ENCODE assay signal across 16 cellular contexts in the genomic region with DNA sequence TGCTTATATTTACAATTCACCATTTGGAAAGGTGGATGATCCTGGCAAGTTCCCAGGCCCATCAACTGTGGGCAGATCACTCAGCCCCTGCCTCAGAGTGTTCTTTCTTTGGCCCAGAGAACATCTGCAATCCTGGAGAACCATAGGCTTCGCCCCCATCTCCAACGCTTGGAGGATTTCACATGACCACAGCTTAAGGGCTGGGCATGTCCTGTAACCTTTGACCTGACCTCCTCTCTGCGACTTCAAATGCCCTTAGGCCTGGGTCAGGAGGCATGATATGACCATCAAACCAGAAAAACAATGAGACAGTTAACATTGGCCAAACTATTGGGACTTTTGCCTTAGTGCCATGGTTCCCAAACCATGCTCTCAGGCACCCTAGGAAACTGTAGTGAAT. TPM values are rescaled to one million over a fixed set of nuclear protein-coding genes. Genes with fewer than 3 reads are reported as not detected.
A peak's percentile ranks its signal among the peaks of the same experiment; 100 is the strongest.
DNase-seq lines count a peak whose midpoint lies in the region; ATAC-seq and TF ChIP-seq lines count a peak whose summit lies in the region.
"Had no signal": no experiment of that assay in that cellular context is flagged by ENCODE, and none has a peak within 500 bp of the region (broad histone marks: within the 10 kb centered on the region; RNA-seq: fewer than 3 reads in every experiment).

No MANE protein-coding gene starts in this region.

- no peaks in the 10 kb centered on the region for H3K79me2 ChIP-seq in OCI-LY7 (ENCODE audit: insufficient read depth, low read depth, low read length)

- H3K9me3 Mint-ChIP-seq in CD4-positive, CD25-positive, alpha-beta regulatory T cell: no peaks in the 10 kb centered on the region
- H3K9me3 Mint-ChIP-seq: nephron; stimulated activated naive CD8-positive, alpha-beta T cell treated with anti-CD3 and anti-CD28 coated beads, Interleukin-15, amount 100 ng/mL, for 72 hours had no signal

- TF ChIP-seq POLR2A in gastrocnemius medialis (IDR thresholded peaks at IDR 0.05): no peak

- H3K27me3 ChIP-seq in CD4-positive, CD25-positive, alpha-beta regulatory T cell (ENCODE audit: control insufficient read depth, insufficient read depth, low read length): no peaks in the 10 kb centered on the region
- H3K27me3 ChIP-seq in Panc1 (ENCODE audit: control insufficient read depth, insufficient read depth, low read length) (no peaks in the 10 kb centered on the region), gastrocnemius medialis (no peaks in the 10 kb centered on the region)

- no peaks in the 10 kb centered on the region for H3K9me3 ChIP-seq in CD4-positive, CD25-positive, alpha-beta regulatory T cell (ENCODE audit: control insufficient read depth in 2 of 2, low read length in 2 of 2)
- no peaks in the 10 kb centered on the region for H3K9me3 ChIP-seq in Panc1 (ENCODE audit: control insufficient read depth, insufficient read depth, low read depth, low read length)
- no peaks in the 10 kb centered on the region for H3K9me3 ChIP-seq in OCI-LY7 (ENCODE audit: low read length)
- H3K9me3 ChIP-seq in gastrocnemius medialis: no peaks in the 10 kb centered on the region

- BruUV-seq in Panc1 (replicated peaks; lab: Mats Ljungman, UMichigan) (no TSS peak), OCI-LY7 (replicated peaks; lab: Mats Ljungman, UMichigan) (no TSS peak)

- H2AFZ ChIP-seq in OCI-LY7 (ENCODE audit: low read length): no peak overlapping the region

- no peaks in the 10 kb centered on the region for H3K36me3 Mint-ChIP-seq in CD4-positive, CD25-positive, alpha-beta regulatory T cell

- CTCF ChIA-PET in Panc1 (lab: Charles Lee): no interaction called here
- CTCF ChIA-PET in OCI-LY7 (lab: Charles Lee; ENCODE audit: unreplicated experiment): no interaction called here

- H3K4me3 ChIP-seq in CD4-positive, CD25-positive, alpha-beta regulatory T cell (ENCODE audit: low read depth, low read length): peak overlapping the region; percentile 38
- H3K4me3 ChIP-seq in Panc1 (ENCODE audit: low read depth in 2 of 2, low read length in 2 of 2) (no peak overlapping the region), OCI-LY7 (ENCODE audit: low read depth, low read length, poor library complexity, severe bottlenecking) (no peak overlapping the region), gastrocnemius medialis (no peak overlapping the region)
- H3K4me3 ChIP-seq: coronary artery, lung had no signal

- peaks cover 30% of the 10 kb centered on the region for H3K4me1 ChIP-seq in CD4-positive, CD25-positive, alpha-beta regulatory T cell (ENCODE audit: control insufficient read depth, insufficient read depth, low read length, poor library complexity, severe bottlenecking)
- peaks cover 37% of the 10 kb centered on the region for H3K4me1 ChIP-seq in Panc1 (ENCODE audit: control insufficient read depth, insufficient read depth, low read length)
- H3K4me1 ChIP-seq in OCI-LY7 (ENCODE audit: insufficient read depth, low read length, poor library complexity, severe bottlenecking): no peaks in the 10 kb centered on the region
- no peaks in the 10 kb centered on the region for H3K4me1 ChIP-seq in gastrocnemius medialis

- peak overlapping the region in 1 of 3 donors; percentile 44 for H3K27ac Mint-ChIP-seq in CD4-positive, CD25-positive, alpha-beta regulatory T cell
- H3K27ac Mint-ChIP-seq: nephron; stimulated activated naive CD8-positive, alpha-beta T cell treated with anti-CD3 and anti-CD28 coated beads, Interleukin-15, amount 100 ng/mL, for 72 hours had no signal

- in situ Hi-C loops in Panc1 (cut with HindIII; ENCODE audit: low pct_unique_long_range_greater_than_20kb, low sequenced_read_pairs) (no loop called here), gastrocnemius medialis (cut with MboI; ENCODE audit: low sequenced_read_pairs in 4 of 4) (loop anchor here (5.0 to 10.0 kb wide), 4 partner anchors 90 to 142 kb away; no protein-coding TSS in a partner anchor)

- H3K27me3 Mint-ChIP-seq in CD4-positive, CD25-positive, alpha-beta regulatory T cell: no peaks in the 10 kb centered on the region
- H3K27me3 Mint-ChIP-seq: stimulated activated naive CD8-positive, alpha-beta T cell treated with anti-CD3 and anti-CD28 coated beads, Interleukin-15, amount 100 ng/mL, for 72 hours had no signal

- POLR2A ChIA-PET in Panc1 (lab: Charles Lee) (no interaction called here), OCI-LY7 (lab: Charles Lee) (interaction anchor here (0.5 to 0.7 kb wide), 2 partner anchors 14 to 136 kb away, joined by 3 read pairs; no protein-coding TSS in a partner anchor)

- peak overlapping the region in 2 of 4 donors; percentile 26 to 33 for H3K4me3 Mint-ChIP-seq in CD4-positive, CD25-positive, alpha-beta regulatory T cell
- H3K4me3 Mint-ChIP-seq: nephron; stimulated activated naive CD8-positive, alpha-beta T cell treated with anti-CD3 and anti-CD28 coated beads, Interleukin-15, amount 100 ng/mL, for 72 hours had no signal

- peak overlapping the region; percentile 37 for H3K27ac ChIP-seq in CD4-positive, CD25-positive, alpha-beta regulatory T cell (ENCODE audit: insufficient read depth, low read length, poor library complexity, severe bottlenecking)
- H3K27ac ChIP-seq in Panc1 (ENCODE audit: low read length) (peak overlapping the region; percentile 82), OCI-LY7 (ENCODE audit: low read depth, low read length, poor library complexity, severe bottlenecking) (no peak overlapping the region), gastrocnemius medialis (no peak overlapping the region)
- H3K27ac ChIP-seq: coronary artery had no signal

- H3K4me2 ChIP-seq in OCI-LY7 (ENCODE audit: low read length): no peak overlapping the region

- H3K9me2 ChIP-seq in OCI-LY7 (ENCODE audit: insufficient read depth, low read length): no peaks in the 10 kb centered on the region

- H3K4me1 Mint-ChIP-seq in CD4-positive, CD25-positive, alpha-beta regulatory T cell: peaks cover 13 to 54% (median 37%) of the 10 kb centered on the region in 4 donors
- H3K4me1 Mint-ChIP-seq: nephron had no signal

- no peaks in the 10 kb centered on the region for H3K36me3 ChIP-seq in CD4-positive, CD25-positive, alpha-beta regulatory T cell (ENCODE audit: control insufficient read depth, insufficient read depth, low read length)
- H3K36me3 ChIP-seq in Panc1 (ENCODE audit: control insufficient read depth, insufficient read depth, low read length) (no peaks in the 10 kb centered on the region), OCI-LY7 (ENCODE audit: insufficient read depth, low read length) (no peaks in the 10 kb centered on the region), gastrocnemius medialis (no peaks in the 10 kb centered on the region)

- H4K20me1 ChIP-seq in OCI-LY7 (ENCODE audit: insufficient read depth, low read length): no peaks in the 10 kb centered on the region

- intact Hi-C loops in Panc1 (cut with micrococcal nuclease; ENCODE audit: unreplicated experiment): no loop called here
- intact Hi-C loops in left cardiac atrium (cut with DNase I): loop anchor here (5.0 kb wide), 1 partner anchor 103 kb away; no protein-coding TSS in a partner anchor
- intact Hi-C loops in OCI-LY7 (cut with micrococcal nuclease; ENCODE audit: unreplicated experiment): loop anchor here (5.0 kb wide), 1 partner anchor 103 kb away; no protein-coding TSS in a partner anchor
- intact Hi-C loops in gastrocnemius medialis (cut with DNase I; ENCODE audit: low total_unique reads): no loop called here

- no peak for ATAC-seq in CD4-positive, CD25-positive, alpha-beta regulatory T cell (ENCODE audit: low read depth in 2 of 2)
- ATAC-seq in GM18508 (IDR thresholded peaks at IDR 0.05; ENCODE audit: insufficient read depth, unreplicated experiment) (peak; percentile 15), GM21825 (IDR thresholded peaks at IDR 0.05; ENCODE audit: unreplicated experiment) (peak; percentile 19), Panc1 (no peak), HG03095 (IDR thresholded peaks at IDR 0.05; ENCODE audit: unreplicated experiment) (no peak), left cardiac atrium (no peak), gastrocnemius medialis (no peak)
- ATAC-seq: SK-N-SH treated with all-trans-retinoic acid at 6 μM for 48 hours had no signal

- no peak for TF ChIP-seq CTCF in Panc1 (IDR thresholded peaks at IDR 0.05)
- no peak for TF ChIP-seq CTCF in OCI-LY7 (conservative IDR thresholded peaks at IDR 0.05; ENCODE audit: low read length)
- no peak for TF ChIP-seq CTCF in gastrocnemius medialis (IDR thresholded peaks at IDR 0.05 in 4 of 5, conservative IDR thresholded peaks at IDR 0.05 in 1 of 5)

- DNase-seq in CD4-positive, CD25-positive, alpha-beta regulatory T cell: no peak
- DNase-seq in Panc1 (ENCODE audit: low read depth, low spot score) (no peak), left cardiac atrium (no peak), OCI-LY7 (ENCODE audit: low spot score) (no peak), gastrocnemius medialis (no peak)
- DNase-seq: activated effector memory CD4-positive, alpha-beta T cell treated with Interleukin-2 at 50 U/mL for 16 hours; NCI-H2029 treated with DMSO at 0.1 percent for 48 hours; NCI-H526 treated with DMSO at 0.1 percent for 48 hours; stimulated activated naive CD8-positive, alpha-beta T cell treated with anti-CD3 and anti-CD28 coated beads, Interleukin-15, amount 100 ng/mL, for 72 hours had no signal

RNA-seq across cellular contexts. Expression of a gene that starts 7.2 kb away (rescaled TPM):
- total RNA-seq in CD4-positive, CD25-positive, alpha-beta regulatory T cell: 37.2 TPM
- 10 to 100 TPM; 15.6 to 18.5 (median 16.7) TPM for polyA plus RNA-seq in CD4-positive, CD25-positive, alpha-beta regulatory T cell
- total RNA-seq in Panc1 (2021; ENCODE audit: unreplicated experiment): 103 TPM
- 42.3 TPM for polyA plus RNA-seq in Panc1 (2012; ENCODE audit: insufficient read length)
- total RNA-seq in left cardiac atrium: 10 to 100 TPM; 52.0 to 60.3 TPM
- 1.6 and 2.7 TPM in 2 replicates for total RNA-seq in OCI-LY7 (2014; rRNA removed; shearing (Covaris generic))
- 7.4 and 8.7 TPM in 2 replicates for total RNA-seq in OCI-LY7 (2022)
- total RNA-seq in gastrocnemius medialis: 10 to 100 TPM; 47.9 to 92.0 (median 71.3) TPM

Comparison
In these comparisons a context has a peak if more than half of its experiments do, and no peak if none do; other contexts are left out.
1. ATAC-seq: peak in GM18508 (single experiment) and GM21825 (single experiment); none in CD4-positive, CD25-positive, alpha-beta regulatory T cell (0 of 2), Panc1 (single experiment), HG03095 (single experiment), left cardiac atrium (0 of 2) and gastrocnemius medialis (0 of 2).
2. H3K27ac ChIP-seq: peak in CD4-positive, CD25-positive, alpha-beta regulatory T cell (single experiment) and Panc1 (single experiment); none in OCI-LY7 (single experiment) and gastrocnemius medialis (0 of 4).
3. intact Hi-C loops: an anchor here in left cardiac atrium (5.0 kb wide) and OCI-LY7 (5.0 kb wide); none called in Panc1 and gastrocnemius medialis.